ENCODE assay signal across 10 cellular contexts in the genomic region with DNA sequence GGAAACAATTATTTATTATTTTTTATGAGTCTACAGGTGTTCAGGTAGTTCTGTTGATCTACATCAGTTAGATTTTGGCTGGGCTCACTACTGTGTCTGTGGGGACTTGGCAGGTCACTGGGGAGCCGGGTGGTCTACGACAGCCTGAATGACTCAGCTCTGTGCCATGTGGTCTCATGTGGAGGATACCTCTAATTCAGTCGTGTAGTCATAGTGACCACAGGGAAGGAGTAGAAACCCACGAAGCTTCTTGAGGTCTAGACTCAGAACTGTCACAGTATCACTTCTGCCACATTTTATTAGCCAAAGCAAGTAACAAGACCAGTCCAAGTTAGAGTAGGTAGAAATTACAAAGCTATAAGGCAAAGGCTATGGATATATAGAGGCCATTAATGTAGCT.
A peak's percentile ranks its signal among the peaks of the same experiment; 100 is the strongest.
DNase-seq lines count a peak whose midpoint lies in the region; ATAC-seq and TF ChIP-seq lines count a peak whose summit lies in the region.
"Had no signal": no experiment of that assay in that cellular context is flagged by ENCODE, and none has a peak within 500 bp of the region (broad histone marks: within the 10 kb centered on the region; RNA-seq: fewer than 3 reads in every experiment).

No MANE protein-coding gene starts in this region.

- no peaks in the 10 kb centered on the region for H3K36me3 Mint-ChIP-seq in stimulated activated effector memory CD8-positive, alpha-beta T cell treated with anti-CD3 and anti-CD28 coated beads, Interleukin-12 subunit alpha, Interleukin-12 subunit beta, amount 100 ng/mL, for 72 hours

- H3K4me1 ChIP-seq in esophagus squamous epithelium, result peaks cover 3 to 13% (median 8%) of the 10 kb centered on the region in 3 donors

- H3K27ac Mint-ChIP-seq in stimulated activated effector memory CD8-positive, alpha-beta T cell treated with anti-CD3 and anti-CD28 coated beads, Interleukin-12 subunit alpha, Interleukin-12 subunit beta, amount 100 ng/mL, for 72 hours, result no peak overlapping the region
- H3K27ac Mint-ChIP-seq: stimulated activated naive CD8-positive, alpha-beta T cell treated with anti-CD3 and anti-CD28 coated beads, Interleukin-15, Interleukin-2, amounts not matched to agents 100 ng/mL and 50 ng/mL, for 24 hours had no signal

- TF ChIP-seq CTCF in esophagus squamous epithelium (IDR thresholded peaks at IDR 0.05), result no peak

- DNase-seq in MV-4-11 (lab: John Stamatoyannopoulos, UW) (peak; percentile 97), globus pallidus (ENCODE audit: low spot score) (no peak), esophagus squamous epithelium (lab: John Stamatoyannopoulos, UW) (no peak), posterior cingulate gyrus (no peak)
- no peak for DNase-seq in stimulated activated effector memory CD8-positive, alpha-beta T cell treated with anti-CD3 and anti-CD28 coated beads, Interleukin-12 subunit alpha, Interleukin-12 subunit beta, amount 100 ng/mL, for 72 hours (ENCODE audit: low spot score in 2 of 2)
- DNase-seq: activated T-cell treated with anti-CD3 and anti-CD28 coated beads, Interleukin-2, amount 50 U/mL, for 4 hours; nucleus accumbens had no signal

- TF ChIP-seq POLR2A in esophagus squamous epithelium (IDR thresholded peaks at IDR 0.05), result no peak

- ATAC-seq in GM19324 (IDR thresholded peaks at IDR 0.05; ENCODE audit: low FRiP score, unreplicated experiment) (peak; percentile 80), HG02852 (IDR thresholded peaks at IDR 0.05; ENCODE audit: unreplicated experiment) (peak; percentile 87)
- ATAC-seq in stimulated activated effector memory CD8-positive, alpha-beta T cell treated with anti-CD3 and anti-CD28 coated beads, Interleukin-12 subunit alpha, Interleukin-12 subunit beta, amount 100 ng/mL, for 72 hours, result peak; percentile 88

- no peak overlapping the region for H3K4me3 Mint-ChIP-seq in stimulated activated effector memory CD8-positive, alpha-beta T cell treated with anti-CD3 and anti-CD28 coated beads, Interleukin-12 subunit alpha, Interleukin-12 subunit beta, amount 100 ng/mL, for 72 hours
- H3K4me3 Mint-ChIP-seq: activated T-cell treated with anti-CD3 and anti-CD28 coated beads, Interleukin-2, amount 50 U/mL, for 4 hours; stimulated activated naive CD8-positive, alpha-beta T cell treated with anti-CD3 and anti-CD28 coated beads, Interleukin-15, Interleukin-2, amounts not matched to agents 100 ng/mL and 50 ng/mL, for 24 hours had no signal

- H3K27me3 ChIP-seq in esophagus squamous epithelium, result no peaks in the 10 kb centered on the region

- H3K4me1 Mint-ChIP-seq in stimulated activated effector memory CD8-positive, alpha-beta T cell treated with anti-CD3 and anti-CD28 coated beads, Interleukin-12 subunit alpha, Interleukin-12 subunit beta, amount 100 ng/mL, for 72 hours, result no peaks in the 10 kb centered on the region

- H3K4me3 ChIP-seq in esophagus squamous epithelium, result no peak overlapping the region

- WGBS in esophagus squamous epithelium, 2 donors, result 56 to 77% methylated on average over 4 of the region's 4 CpGs

- H3K9me3 Mint-ChIP-seq in stimulated activated effector memory CD8-positive, alpha-beta T cell treated with anti-CD3 and anti-CD28 coated beads, Interleukin-12 subunit alpha, Interleukin-12 subunit beta, amount 100 ng/mL, for 72 hours, result no peaks in the 10 kb centered on the region
- H3K9me3 Mint-ChIP-seq: activated T-cell treated with anti-CD3 and anti-CD28 coated beads, Interleukin-2, amount 50 U/mL, for 4 hours; stimulated activated naive CD8-positive, alpha-beta T cell treated with anti-CD3 and anti-CD28 coated beads, Interleukin-15, Interleukin-2, amounts not matched to agents 100 ng/mL and 50 ng/mL, for 24 hours had no signal

- intact Hi-C loops in esophagus squamous epithelium (cut with DNase I), result no loop called here
- intact Hi-C loops in posterior cingulate gyrus (cut with DNase I), result loop anchor here (10.0 kb wide), 1 partner anchor 56 kb away; no protein-coding TSS in a partner anchor

- no peaks in the 10 kb centered on the region for H3K9me3 ChIP-seq in esophagus squamous epithelium

- no peak overlapping the region for H3K27ac ChIP-seq in esophagus squamous epithelium

- H3K36me3 ChIP-seq in esophagus squamous epithelium, result no peaks in the 10 kb centered on the region
